Comparison of ENCODE assay signal across 20 cellular contexts in genomic region chr7:24972991-24973390, GRCh38. TPM values are rescaled to one million over a fixed set of nuclear protein-coding genes. Genes with fewer than 3 reads are reported as not detected.
DNase-seq lines count a peak whose midpoint lies in the region; ATAC-seq and TF ChIP-seq lines count a peak whose summit lies in the region.
"Had no signal": no experiment of that assay in that cellular context is flagged by ENCODE, and none has a peak within 500 bp of the region (broad histone marks: within the 10 kb centered on the region; RNA-seq: fewer than 3 reads in every experiment).

No MANE protein-coding gene starts in this region.

- POLR2A ChIA-PET in activated CD4-positive, alpha-beta T cell treated with anti-CD3 and anti-CD28 coated beads for 36 hours (lab: Charles Lee) = no interaction called here
- POLR2A ChIA-PET in activated CD8-positive, alpha-beta T cell treated with anti-CD3 and anti-CD28 coated beads for 36 hours (lab: Charles Lee) = interaction anchor here (0.7 kb wide), 1 partner anchor 837 kb away, joined by 3 read pairs; no protein-coding TSS in a partner anchor

- H3K36me3 ChIP-seq in fibroblast of lung (ENCODE audit: control insufficient read depth, insufficient read depth, low read length) (no peaks in the 10 kb centered on the region), skeletal muscle satellite cell (ENCODE audit: insufficient read depth, low read length) (no peaks in the 10 kb centered on the region)
- H3K36me3 ChIP-seq: prostate gland had no signal

- H3K36me3 Mint-ChIP-seq in activated CD4-positive, alpha-beta T cell treated with anti-CD3 and anti-CD28 coated beads for 36 hours (ENCODE audit: low read depth) = peaks cover 12% of the 10 kb centered on the region
- peaks cover 11% of the 10 kb centered on the region for H3K36me3 Mint-ChIP-seq in activated CD8-positive, alpha-beta T cell treated with anti-CD3 and anti-CD28 coated beads for 36 hours (ENCODE audit: low read depth)

- H3K4me3 ChIP-seq in fibroblast of lung (replicated peaks in 1 of 4; ENCODE audit: control extremely low read depth in 1 of 4, insufficient read depth in 1 of 4, low read depth in 3 of 4, low read length in 4 of 4) = no peak overlapping the region
- no peak overlapping the region for H3K4me3 ChIP-seq in skeletal muscle satellite cell (ENCODE audit: low read length)
- H3K4me3 ChIP-seq: prostate gland had no signal

- CTCF ChIA-PET in activated CD4-positive, alpha-beta T cell treated with anti-CD3 and anti-CD28 coated beads for 36 hours (lab: Charles Lee) = interaction anchor here (0.5 to 1.8 kb wide), 6 partner anchors 9 to 161 kb away, joined by 3 to 6 read pairs (median 4); no protein-coding TSS in a partner anchor
- CTCF ChIA-PET in activated CD8-positive, alpha-beta T cell treated with anti-CD3 and anti-CD28 coated beads for 36 hours (lab: Charles Lee) = interaction anchor here (1.0 to 1.2 kb wide), 3 partner anchors 106 to 161 kb away, joined by 3 to 4 read pairs (median 3); no protein-coding TSS in a partner anchor

- no peaks in the 10 kb centered on the region for H3K27me3 ChIP-seq in fibroblast of lung (ENCODE audit: control insufficient read depth, insufficient read depth, low read length)
- no peaks in the 10 kb centered on the region for H3K27me3 ChIP-seq in skeletal muscle satellite cell (ENCODE audit: control insufficient read depth, insufficient read depth, low read length)

- H3K27ac ChIP-seq in fibroblast of lung (ENCODE audit: insufficient read depth, low read length) = peak overlapping the region; percentile 36
- H3K27ac ChIP-seq: 22Rv1, prostate gland had no signal

- peaks cover 88% of the 10 kb centered on the region for H3K79me2 ChIP-seq in fibroblast of lung (ENCODE audit: control insufficient read depth, insufficient read depth, low read length)

- ATAC-seq in activated CD4-positive, alpha-beta T cell treated with anti-CD3 and anti-CD28 coated beads for 36 hours = no peak
- ATAC-seq in activated CD8-positive, alpha-beta T cell treated with anti-CD3 and anti-CD28 coated beads for 36 hours = no peak
- no peak for ATAC-seq in left lobe of liver

- peaks cover 72% of the 10 kb centered on the region for H3K4me1 Mint-ChIP-seq in activated CD4-positive, alpha-beta T cell treated with anti-CD3 and anti-CD28 coated beads for 36 hours
- peaks cover 72% of the 10 kb centered on the region for H3K4me1 Mint-ChIP-seq in activated CD8-positive, alpha-beta T cell treated with anti-CD3 and anti-CD28 coated beads for 36 hours (ENCODE audit: low read depth)

- TF ChIP-seq POLR2A in erythroblast (IDR thresholded peaks at IDR 0.05; ENCODE audit: low read length) = no peak

- H3K9me3 Mint-ChIP-seq in activated CD4-positive, alpha-beta T cell treated with anti-CD3 and anti-CD28 coated beads for 36 hours (ENCODE audit: low read depth) = no peaks in the 10 kb centered on the region
- no peaks in the 10 kb centered on the region for H3K9me3 Mint-ChIP-seq in activated CD8-positive, alpha-beta T cell treated with anti-CD3 and anti-CD28 coated beads for 36 hours
- H3K9me3 Mint-ChIP-seq: CD4-positive, CD25-positive, alpha-beta regulatory T cell had no signal

- H3K27me3 Mint-ChIP-seq in activated CD4-positive, alpha-beta T cell treated with anti-CD3 and anti-CD28 coated beads for 36 hours = no peaks in the 10 kb centered on the region
- H3K27me3 Mint-ChIP-seq in activated CD8-positive, alpha-beta T cell treated with anti-CD3 and anti-CD28 coated beads for 36 hours = no peaks in the 10 kb centered on the region
- H3K27me3 Mint-ChIP-seq: CD4-positive, CD25-positive, alpha-beta regulatory T cell had no signal

- no peaks in the 10 kb centered on the region for H3K9me3 ChIP-seq in fibroblast of lung (ENCODE audit: control insufficient read depth, insufficient read depth, low read depth, low read length)
- no peaks in the 10 kb centered on the region for H3K9me3 ChIP-seq in skeletal muscle satellite cell (replicated peaks; ENCODE audit: low read length)
- H3K9me3 ChIP-seq: prostate gland had no signal

- peak overlapping the region; percentile 39 for H3K27ac Mint-ChIP-seq in activated CD4-positive, alpha-beta T cell treated with anti-CD3 and anti-CD28 coated beads for 36 hours
- H3K27ac Mint-ChIP-seq in activated CD8-positive, alpha-beta T cell treated with anti-CD3 and anti-CD28 coated beads for 36 hours = no peak overlapping the region

- TF ChIP-seq CTCF in fibroblast of lung (conservative IDR thresholded peaks at IDR 0.05 in 1 of 2, IDR thresholded peaks at IDR 0.05 in 1 of 2; ENCODE audit: low read depth in 1 of 2, low read length in 2 of 2) = no peak
- no peak for TF ChIP-seq CTCF in activated CD8-positive, alpha-beta T cell treated with anti-CD3 and anti-CD28 coated beads for 36 hours (IDR thresholded peaks at IDR 0.05)

- H3K9ac ChIP-seq in fibroblast of lung (ENCODE audit: insufficient read depth, low read length) (no peak overlapping the region), skeletal muscle satellite cell (ENCODE audit: low read depth, low read length) (peak overlapping the region; percentile 29)

- peaks cover 20% of the 10 kb centered on the region for H3K4me1 ChIP-seq in fibroblast of lung (ENCODE audit: control insufficient read depth, extremely low read depth, insufficient read depth, low read length)
- H3K4me1 ChIP-seq in skeletal muscle satellite cell (ENCODE audit: control insufficient read depth, insufficient read depth, low read length) = peaks cover 46% of the 10 kb centered on the region
- H3K4me1 ChIP-seq: prostate gland had no signal

- no peak overlapping the region for H2AFZ ChIP-seq in fibroblast of lung (ENCODE audit: low read length)

- no peak for DNase-seq in activated CD4-positive, alpha-beta T cell treated with anti-CD3 and anti-CD28 coated beads for 36 hours
- no peak for DNase-seq in activated CD4-positive, alpha-beta T cell treated with anti-CD3 and anti-CD28 coated beads for 48 hours
- DNase-seq in SW480 (ENCODE audit: low spot score) (peak; percentile 51), fibroblast of lung (ENCODE audit: low read depth in 2 of 2) (peak; percentile 77 to 80), erythroblast (lab: John Stamatoyannopoulos, UW) (no peak), left lobe of liver (ENCODE audit: low spot score) (no peak)
- DNase-seq in activated CD8-positive, alpha-beta T cell treated with anti-CD3 and anti-CD28 coated beads for 36 hours = no peak
- DNase-seq: activated CD4-positive, CD25-positive, alpha-beta regulatory T cell; activated naive CD4-positive, alpha-beta T cell treated with Interleukin-2 at 50 U/mL for 16 hours; CD4-positive, CD25-positive, alpha-beta regulatory T cell; H7; hippocampal formation; KBM-7; NCI-H1694; NCI-H510A; OCI-M1; SW 1271 had no signal

- H3K4me2 ChIP-seq in fibroblast of lung (ENCODE audit: extremely low read depth, insufficient read depth, low read length) (peak overlapping the region; percentile 44), skeletal muscle satellite cell (ENCODE audit: low read length) (peak overlapping the region; percentile 32)

- no peak overlapping the region for H3K4me3 Mint-ChIP-seq in activated CD4-positive, alpha-beta T cell treated with anti-CD3 and anti-CD28 coated beads for 36 hours
- no peak overlapping the region for H3K4me3 Mint-ChIP-seq in activated CD8-positive, alpha-beta T cell treated with anti-CD3 and anti-CD28 coated beads for 36 hours

- no peaks in the 10 kb centered on the region for H4K20me1 ChIP-seq in fibroblast of lung (ENCODE audit: control insufficient read depth, extremely low read depth, insufficient read depth, low read length)

- intact Hi-C loops in activated CD4-positive, alpha-beta T cell treated with anti-CD3 and anti-CD28 coated beads for 36 hours (cut with DNase I, micrococcal nuclease) = no loop called here
- intact Hi-C loops in activated CD8-positive, alpha-beta T cell treated with anti-CD3 and anti-CD28 coated beads for 36 hours (cut with micrococcal nuclease) = no loop called here

RNA-seq across cellular contexts. Expression of gene OSBPL3, which starts 7.0 kb away (rescaled TPM):
- total RNA-seq in activated CD4-positive, alpha-beta T cell treated with anti-CD3 and anti-CD28 coated beads for 36 hours = 10 to 100 TPM; 34.7 to 38.2 TPM
- total RNA-seq in fibroblast of lung (22.6 and 70.2 TPM in 2 replicates), left lobe of liver (0.58 TPM)
- 22.7 and 38.2 TPM in 2 replicates for polyA plus RNA-seq in fibroblast of lung
- 14.4 and 25.6 TPM in 2 replicates for polyA plus RNA-seq in fibroblast of lung (2012)
- polyA minus RNA-seq in fibroblast of lung (ENCODE audit: low replicate concordance) = 8.6 and 29.1 TPM in 2 replicates
- 7.2 and 10.4 TPM in 2 replicates for total RNA-seq in skeletal muscle satellite cell (2012; rRNA removed)
- 10 to 100 TPM; 44.6 to 45.7 TPM for total RNA-seq in activated CD8-positive, alpha-beta T cell treated with anti-CD3 and anti-CD28 coated beads for 36 hours

Comparison
In these comparisons a context has a peak if more than half of its experiments do, and no peak if none do; other contexts are left out.
1. DNase-seq: peak in SW480 (single experiment) and fibroblast of lung (2 of 2); none in activated CD4-positive, alpha-beta T cell treated with anti-CD3 and anti-CD28 coated beads for 36 hours (single experiment), activated CD4-positive, alpha-beta T cell treated with anti-CD3 and anti-CD28 coated beads for 48 hours (single experiment), erythroblast (0 of 2), activated CD8-positive, alpha-beta T cell treated with anti-CD3 and anti-CD28 coated beads for 36 hours (single experiment) and left lobe of liver (single experiment).
2. RNA of gene OSBPL3, which starts 7.0 kb away (total RNA-seq): 22.6 to 70.2 TPM in fibroblast of lung, 44.6 to 45.7 TPM in activated CD8-positive, alpha-beta T cell treated with anti-CD3 and anti-CD28 coated beads for 36 hours and 34.7 to 38.2 TPM in activated CD4-positive, alpha-beta T cell treated with anti-CD3 and anti-CD28 coated beads for 36 hours; 0.58 TPM in left lobe of liver (single experiment); every median in the first group is over 10 times any median in the second.